In the genomic region with DNA sequence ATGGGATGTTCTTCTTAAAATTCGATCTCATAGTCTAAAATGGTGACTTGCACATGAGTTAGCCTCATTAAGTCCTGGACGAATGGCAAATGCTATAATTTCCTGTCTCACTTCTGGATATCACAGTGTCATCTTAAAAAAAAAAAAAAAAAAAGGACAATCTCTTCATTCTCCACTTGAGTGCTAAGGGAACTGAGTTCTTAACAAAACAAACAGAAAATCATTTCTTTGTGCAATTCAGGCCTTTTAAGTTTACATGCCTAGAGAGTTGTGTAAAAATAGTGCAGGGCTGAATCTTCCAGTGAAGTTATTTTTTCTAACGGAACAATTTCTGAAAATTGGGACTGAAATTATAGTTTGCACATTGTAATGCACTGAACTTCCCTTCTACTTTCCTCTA, we compare ENCODE assay signal across 23 cellular contexts.
"Had no signal": no experiment of that assay in that cellular context is flagged by ENCODE, and none has a peak within 500 bp of the region (broad histone marks: within the 10 kb centered on the region; RNA-seq: fewer than 3 reads in every experiment).

No MANE protein-coding gene starts in this region.

- DNase-seq: activated CD4-positive, alpha-beta memory T cell treated with anti-CD3 and anti-CD28 coated beads for 36 hours; activated CD4-positive, alpha-beta T cell treated with anti-CD3 and anti-CD28 coated beads, Interleukin-2, amount 10 ng/mL, durations not matched to agents 7 days and 5 days; activated CD4-positive, CD25-positive, alpha-beta regulatory T cell; activated CD8-positive, alpha-beta memory T cell treated with anti-CD3 and anti-CD28 coated beads, Interleukin-2, amount 50 U/mL, for 4 hours; activated gamma-delta T cell treated with Interleukin-2 at 50 U/mL for 16 hours; activated naive CD4-positive, alpha-beta T cell treated with anti-CD3 and anti-CD28 coated beads, Interleukin-2, amount 50 U/mL, for 16 hours; activated T-cell treated with anti-CD3 and anti-CD28 coated beads, Interleukin-2, amount 50 U/mL, for 72 hours; aorta; body of pancreas; KG1; NCI-H1092 treated with DMSO at 0.1 percent for 48 hours; NCI-H1417 treated with DMSO at 0.1 percent for 48 hours; NCI-H1694 treated with DMSO at 0.1 percent for 48 hours; NCI-H2029 treated with DMSO at 0.1 percent for 48 hours; NCI-H345; NCI-H510A; NCI-H526 treated with DMSO at 0.1 percent for 48 hours; NCI-H82; RPMI8226; SK-N-SH; T-helper 1 cell had no signal

- H3K9ac ChIP-seq: SK-N-SH had no signal

- ATAC-seq: activated T-cell treated with anti-CD3 and anti-CD28 coated beads, Interleukin-2, amount 50 U/mL, for 72 hours; body of pancreas; Right ventricle myocardium inferior had no signal

- H3K27ac ChIP-seq: body of pancreas, VCaP had no signal

- H3K9me3 ChIP-seq: body of pancreas had no signal

- H3K4me2 ChIP-seq: SK-N-SH had no signal

- H3K4me3 ChIP-seq: body of pancreas had no signal

- H3K9me2 ChIP-seq: SK-N-SH had no signal

- H3K27me3 ChIP-seq: body of pancreas had no signal
